1 cellular context compared by ENCODE assay signal in genomic region chr19:58606251-58606896, GRCh38.
TF ChIP-seq lines count a peak whose summit lies in the region.

No MANE protein-coding gene starts in this region.

TF ChIP-seq in K562, 482 proteins besides CTCF, POLR2A, EP300 and RAD21:
- TF ChIP-seq ZBTB33 (CRISPR knock-in tag; IDR thresholded peaks at IDR 0.05), result peak; percentile 51
